ENCODE assay signal across 33 cellular contexts in the genomic region with DNA sequence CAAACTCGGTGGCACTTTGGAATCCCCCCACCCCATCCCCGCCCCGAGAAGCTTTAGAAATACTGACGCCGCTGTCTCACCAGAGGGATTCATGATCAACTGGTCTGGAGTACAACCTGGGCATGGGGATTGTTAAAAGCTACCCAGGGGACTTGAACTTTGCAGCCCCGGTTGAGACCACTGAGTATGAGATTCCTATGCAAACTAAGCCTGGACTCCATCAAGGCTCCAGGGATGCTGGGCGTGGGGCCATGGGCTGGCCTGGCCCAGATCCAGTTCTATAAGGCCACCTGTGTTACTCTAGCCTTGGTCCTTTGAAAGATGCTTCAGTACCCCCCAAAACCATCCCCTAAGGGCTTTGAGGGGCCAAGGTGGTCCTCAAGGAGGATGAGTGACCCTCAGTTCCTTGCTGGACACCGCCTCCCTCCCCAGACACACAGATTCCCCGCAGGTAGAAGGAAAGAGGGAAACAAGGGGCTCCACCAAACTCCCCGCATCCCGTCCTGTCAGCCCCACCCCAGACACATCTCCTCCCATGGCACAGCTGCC.
DNase-seq lines count a peak whose midpoint lies in the region; ATAC-seq and TF ChIP-seq lines count a peak whose summit lies in the region.
"Had no signal": no experiment of that assay in that cellular context is flagged by ENCODE, and none has a peak within 500 bp of the region (broad histone marks: within the 10 kb centered on the region; RNA-seq: fewer than 3 reads in every experiment).

No MANE protein-coding gene starts in this region.

- no peak overlapping the region for H3K4me3 Mint-ChIP-seq in osteocyte (ENCODE audit: unreplicated experiment)
- H3K4me3 Mint-ChIP-seq: activated naive CD4-positive, alpha-beta T cell treated with anti-CD3 and anti-CD28 coated beads, Interleukin-2, amount 10 ng/mL, durations not matched to agents 7 days and 5 days; activated T-cell treated with anti-CD3 and anti-CD28 coated beads, Interleukin-2, amount 50 U/mL, for 72 hours; brain; CD8-positive, alpha-beta memory T cell; naive thymus-derived CD8-positive, alpha-beta T cell; stimulated activated naive CD8-positive, alpha-beta T cell treated with anti-CD3 and anti-CD28 coated beads, Interleukin-15, Interleukin-2, amounts not matched to agents 100 ng/mL and 50 ng/mL, for 24 hours; T-helper 1 cell treated with Interleukin-12 subunit alpha and Interleukin-12 subunit beta and Interleukin-4 antibody, amounts not matched to agents 30 μg/mL and 1 μg/mL, for 36 hours had no signal

- no peaks in the 10 kb centered on the region for H3K9me3 Mint-ChIP-seq in osteocyte (ENCODE audit: unreplicated experiment)
- H3K9me3 Mint-ChIP-seq: activated naive CD4-positive, alpha-beta T cell treated with anti-CD3 and anti-CD28 coated beads, Interleukin-2, amount 10 ng/mL, durations not matched to agents 7 days and 5 days; activated T-cell treated with anti-CD3 and anti-CD28 coated beads, Interleukin-2, amount 50 U/mL, for 72 hours; CD8-positive, alpha-beta memory T cell; naive thymus-derived CD8-positive, alpha-beta T cell; stimulated activated naive CD8-positive, alpha-beta T cell treated with anti-CD3 and anti-CD28 coated beads, Interleukin-15, Interleukin-2, amounts not matched to agents 100 ng/mL and 50 ng/mL, for 24 hours; T-helper 1 cell treated with Interleukin-12 subunit alpha and Interleukin-12 subunit beta and Interleukin-4 antibody, amounts not matched to agents 30 μg/mL and 1 μg/mL, for 36 hours had no signal

- no peak for TF ChIP-seq POLR2A in GM18505 (IDR thresholded peaks at IDR 0.05; ENCODE audit: borderline replicate concordance, extremely low read depth, insufficient read depth, insufficient read length)

- DNase-seq in stimulated activated CD4-positive, alpha-beta T cell treated with anti-CD3 and anti-CD28 coated beads, Interleukin-4, amount 100 ng/mL, for 24 hours = peak; percentile 1
- no peak for DNase-seq in stimulated activated CD4-positive, alpha-beta T cell treated with anti-CD3 and anti-CD28 coated beads, Interleukin-15, amount 100 ng/mL, for 24 hours
- DNase-seq in ecto neural progenitor cell (ENCODE audit: low spot score) = peak; percentile 27
- peak; percentile 73 for DNase-seq in osteocyte (ENCODE audit: extremely low spot score, unreplicated experiment)
- DNase-seq in NCI-H2081 treated with DMSO at 0.1 percent for 48 hours (lab: John Stamatoyannopoulos, UW) = no peak
- DNase-seq in NCI-H1694 treated with DMSO at 0.1 percent for 48 hours (lab: John Stamatoyannopoulos, UW) = no peak
- DNase-seq in substantia nigra (lab: John Stamatoyannopoulos, UW) = no peak
- DNase-seq: activated T-cell treated with anti-CD3 and anti-CD28 coated beads, Interleukin-2, amount 50 U/mL, for 72 hours; BE2C; cerebellar nuclear complex; EL; GOT3; NCI-H1092 treated with DMSO at 0.1 percent for 48 hours; NCI-H187; NCI-H2171 treated with DMSO at 0.1 percent for 48 hours; NCI-H510A; retina; RPMI8226; stimulated activated CD4-positive, alpha-beta T cell treated with anti-CD3 and anti-CD28 coated beads, Interleukin-1b, Interleukin-23, amount 100 ng/mL, for 48 hours; thyroid gland had no signal

- H3K27me3 Mint-ChIP-seq in osteocyte (ENCODE audit: unreplicated experiment) = no peaks in the 10 kb centered on the region
- H3K27me3 Mint-ChIP-seq: stimulated activated naive CD8-positive, alpha-beta T cell treated with anti-CD3 and anti-CD28 coated beads, Interleukin-15, Interleukin-2, amounts not matched to agents 100 ng/mL and 50 ng/mL, for 24 hours had no signal

- no peaks in the 10 kb centered on the region for H3K4me1 Mint-ChIP-seq in osteocyte (ENCODE audit: unreplicated experiment)
- H3K4me1 Mint-ChIP-seq: activated naive CD4-positive, alpha-beta T cell treated with anti-CD3 and anti-CD28 coated beads, Interleukin-2, amount 10 ng/mL, durations not matched to agents 7 days and 5 days; brain; CD8-positive, alpha-beta memory T cell had no signal

- no peak overlapping the region for H3K27ac ChIP-seq in substantia nigra (ENCODE audit: low read depth, low read length, poor library complexity, severe bottlenecking)
- H3K27ac ChIP-seq: dorsolateral prefrontal cortex, gastrocnemius medialis, ovary, skin epidermis, thyroid gland had no signal

- ATAC-seq in GM18505 (IDR thresholded peaks at IDR 0.05; ENCODE audit: unreplicated experiment) = no peak
- ATAC-seq: activated CD4-positive, CD25-positive, alpha-beta regulatory T cell treated with anti-CD3 and anti-CD28 coated beads, Interleukin-2, amount 50 U/mL, for 24 hours; activated T-cell treated with anti-CD3 and anti-CD28 coated beads, Interleukin-2, amount 50 U/mL, for 72 hours; gastrocnemius medialis; K562; naive thymus-derived CD8-positive, alpha-beta T cell had no signal

- no peak for TF ChIP-seq CTCF in osteocyte (IDR thresholded peaks at IDR 0.05)

- no peaks in the 10 kb centered on the region for H3K36me3 Mint-ChIP-seq in osteocyte (ENCODE audit: unreplicated experiment)
- H3K36me3 Mint-ChIP-seq: activated naive CD4-positive, alpha-beta T cell treated with anti-CD3 and anti-CD28 coated beads, Interleukin-2, amount 10 ng/mL, durations not matched to agents 7 days and 5 days; brain; CD8-positive, alpha-beta memory T cell; naive thymus-derived CD8-positive, alpha-beta T cell had no signal

- no peak overlapping the region for H3K27ac Mint-ChIP-seq in osteocyte (ENCODE audit: unreplicated experiment)
- H3K27ac Mint-ChIP-seq: activated naive CD4-positive, alpha-beta T cell treated with anti-CD3 and anti-CD28 coated beads, Interleukin-2, amount 10 ng/mL, durations not matched to agents 7 days and 5 days; activated T-cell treated with anti-CD3 and anti-CD28 coated beads, Interleukin-2, amount 50 U/mL, for 72 hours; brain; CD8-positive, alpha-beta memory T cell; naive thymus-derived CD8-positive, alpha-beta T cell; stimulated activated naive CD8-positive, alpha-beta T cell treated with anti-CD3 and anti-CD28 coated beads, Interleukin-15, Interleukin-2, amounts not matched to agents 100 ng/mL and 50 ng/mL, for 24 hours; T-helper 1 cell treated with Interleukin-12 subunit alpha and Interleukin-12 subunit beta and Interleukin-4 antibody, amounts not matched to agents 30 μg/mL and 1 μg/mL, for 36 hours had no signal

Comparison
In these comparisons a context has a peak if more than half of its experiments do, and no peak if none do; other contexts are left out.
1. DNase-seq: peak in stimulated activated CD4-positive, alpha-beta T cell treated with anti-CD3 and anti-CD28 coated beads, Interleukin-4, amount 100 ng/mL, for 24 hours (single experiment), ecto neural progenitor cell (single experiment) and osteocyte (single experiment); none in stimulated activated CD4-positive, alpha-beta T cell treated with anti-CD3 and anti-CD28 coated beads, Interleukin-15, amount 100 ng/mL, for 24 hours (single experiment), NCI-H2081 treated with DMSO at 0.1 percent for 48 hours (single experiment), NCI-H1694 treated with DMSO at 0.1 percent for 48 hours (single experiment) and substantia nigra (0 of 49).